8 cellular contexts compared by ENCODE assay signal in genomic region chr2:946073-947005, GRCh38. TPM values are rescaled to one million over a fixed set of nuclear protein-coding genes. Genes with fewer than 3 reads are reported as not detected.
DNase-seq lines count a peak whose midpoint lies in the region; ATAC-seq and TF ChIP-seq lines count a peak whose summit lies in the region.

No MANE protein-coding gene starts in this region.

- H2BK12ac ChIP-seq in mesenchymal stem cell (ENCODE audit: low read length in 2 of 2): no peak overlapping the region

- H2BK15ac ChIP-seq in mesenchymal stem cell (ENCODE audit: low read depth, poor library complexity, severe bottlenecking): no peak overlapping the region

- H3K14ac ChIP-seq in mesenchymal stem cell (ENCODE audit: low read length in 2 of 2): no peak overlapping the region

- H3K23ac ChIP-seq in mesenchymal stem cell (ENCODE audit: low read length in 2 of 2): no peak overlapping the region

- H2AK5ac ChIP-seq in mesenchymal stem cell (ENCODE audit: low read length, severe bottlenecking): no peak overlapping the region

- peak; percentile 56 for ATAC-seq in GM19455 (IDR thresholded peaks at IDR 0.05; ENCODE audit: unreplicated experiment)
- peak; percentile 56 for ATAC-seq in HG03139 (IDR thresholded peaks at IDR 0.05; ENCODE audit: unreplicated experiment)
- no peak for ATAC-seq in GM19035 (IDR thresholded peaks at IDR 0.05; ENCODE audit: unreplicated experiment)

- H3K9me3 ChIP-seq in mesenchymal stem cell (ENCODE audit: control insufficient read depth, low read length): peaks cover 19% of the 10 kb centered on the region

- H2BK5ac ChIP-seq in mesenchymal stem cell (ENCODE audit: low read depth, low read length, poor library complexity, severe bottlenecking): no peak overlapping the region

- H2BK120ac ChIP-seq in mesenchymal stem cell (ENCODE audit: low read depth, low read length): no peak overlapping the region

- H3K18ac ChIP-seq in mesenchymal stem cell (ENCODE audit: low read depth in 1 of 2, low read length in 2 of 2): no peak overlapping the region

- H3K27me3 ChIP-seq in GM06990 (replicated peaks; ENCODE audit: control insufficient read depth, insufficient read depth, low read length) (no peaks in the 10 kb centered on the region), mesenchymal stem cell (ENCODE audit: control insufficient read depth in 1 of 2, insufficient read depth in 1 of 2, low read length in 2 of 2) (peaks cover 3 to 62% of the 10 kb centered on the region in 2 experiments)

- H2AFZ ChIP-seq in mesenchymal stem cell (ENCODE audit: low read depth, low read length): no peak overlapping the region

- no peak overlapping the region for H3K9ac ChIP-seq in mesenchymal stem cell (ENCODE audit: low read length)

- 80% methylated on average over 9 of the region's 9 CpGs for WGBS in mesenchymal stem cell

- H3K79me1 ChIP-seq in mesenchymal stem cell (replicated peaks; ENCODE audit: low read length, poor library complexity, severe bottlenecking): no peaks in the 10 kb centered on the region

- H3K4me3 ChIP-seq in GM06990 (replicated peaks; ENCODE audit: low read depth, low read length) (peak overlapping the region; percentile 36; the same call in 1 of the 2 replicates), mesenchymal stem cell (ENCODE audit: insufficient read depth in 1 of 2, low read depth in 1 of 2, low read length in 2 of 2) (no peak overlapping the region)

- H3K27ac ChIP-seq in mesenchymal stem cell (ENCODE audit: low read length, poor library complexity, severe bottlenecking): no peak overlapping the region

- H3K4ac ChIP-seq in mesenchymal stem cell (ENCODE audit: low read depth in 1 of 2, low read length in 2 of 2): no peak overlapping the region

- no peak overlapping the region for H4K8ac ChIP-seq in mesenchymal stem cell (ENCODE audit: low read length)

- H3K36me3 ChIP-seq in GM06990 (ENCODE audit: control insufficient read depth, insufficient read depth, low read length) (no peaks in the 10 kb centered on the region), mesenchymal stem cell (ENCODE audit: control insufficient read depth in 1 of 2, insufficient read depth in 2 of 2, low read depth in 1 of 2, low read length in 2 of 2) (no peaks in the 10 kb centered on the region)

- no peak for TF ChIP-seq CTCF in GM06990 (IDR thresholded peaks at IDR 0.05; ENCODE audit: insufficient read depth, low read length, poor library complexity, severe bottlenecking)

- no peak overlapping the region for H3K4me2 ChIP-seq in mesenchymal stem cell (ENCODE audit: low read length, poor library complexity, severe bottlenecking)

- DNase-seq in GM06990 (ENCODE audit: extremely low read depth, insufficient read length) (no peak), NCI-H510A (lab: John Stamatoyannopoulos, UW) (no peak), NCI-H345 treated with DMSO at 0.1 percent for 48 hours (lab: John Stamatoyannopoulos, UW; ENCODE audit: unreplicated experiment) (no peak), mesenchymal stem cell (no peak)
- DNase-seq in activated T-cell treated with anti-CD3 and anti-CD28 coated beads, Interleukin-2, amount 50 U/mL, for 48 hours: peak; percentile 32 to 36

- H4K91ac ChIP-seq in mesenchymal stem cell (ENCODE audit: low read length): no peak overlapping the region

- H3K4me1 ChIP-seq in mesenchymal stem cell (ENCODE audit: control insufficient read depth, insufficient read depth, low read depth, low read length): peaks cover 15% of the 10 kb centered on the region

RNA-seq across cellular contexts. Expression of gene SNTG2, which starts 4.3 kb away (rescaled TPM):
- polyA plus RNA-seq in mesenchymal stem cell (2013, experiment 1 of 2): 0.15 TPM
- 0.08 TPM for polyA plus RNA-seq in mesenchymal stem cell (2013, experiment 2 of 2)

Comparison
In these comparisons a context has a peak if more than half of its experiments do, and no peak if none do; other contexts are left out.
1. DNase-seq: peak in activated T-cell treated with anti-CD3 and anti-CD28 coated beads, Interleukin-2, amount 50 U/mL, for 48 hours (2 of 2); none in GM06990 (single experiment), NCI-H510A (single experiment), NCI-H345 treated with DMSO at 0.1 percent for 48 hours (single experiment) and mesenchymal stem cell (single experiment).